8 cellular contexts compared by ENCODE assay signal in genomic region chr17:65627892-65628622, GRCh38.
DNase-seq lines count a peak whose midpoint lies in the region; ATAC-seq and TF ChIP-seq lines count a peak whose summit lies in the region.

No MANE protein-coding gene starts in this region.

- ATAC-seq in RWPE2 (ENCODE audit: low read depth) (peak; percentile 94), GM21786 (IDR thresholded peaks at IDR 0.05; ENCODE audit: unreplicated experiment) (no peak), GM18873 (IDR thresholded peaks at IDR 0.05; ENCODE audit: low FRiP score, unreplicated experiment) (no peak)

- 37 to 38% methylated on average over 13 to 16 of the region's 16 CpGs for WGBS in transverse colon (ENCODE audit: low coverage in 1 of 2), 2 donors

- in situ Hi-C loops in transverse colon (cut with MboI; ENCODE audit: low pct_ligation_motif_present in 1 of 4, low pct_unique_long_range_greater_than_20kb in 1 of 4, low sequenced_read_pairs in 3 of 4), result no loop called here

- intact Hi-C loops in transverse colon (cut with DNase I; ENCODE audit: low total_unique reads), result no loop called here

- DNase-seq in HuH-7.5 (ENCODE audit: low spot score) (peak; percentile 18), RWPE2 (ENCODE audit: low spot score) (no peak), glomerular visceral epithelial cell (ENCODE audit: extremely low spot score) (peak; percentile 76), transverse colon (peak; percentile 71)
- no peak for DNase-seq in activated CD8-positive, alpha-beta memory T cell treated with anti-CD3 and anti-CD28 coated beads, Interleukin-2, amount 50 U/mL, for 48 hours
- no peak for DNase-seq in effector CD4-positive, alpha-beta T cell

- no peak for TF ChIP-seq POLR2A in transverse colon (IDR thresholded peaks at IDR 0.05)

- H3K36me3 ChIP-seq in RWPE2 (ENCODE audit: low read depth), result no peaks in the 10 kb centered on the region
- no peaks in the 10 kb centered on the region for H3K36me3 ChIP-seq in transverse colon

- H3K27me3 ChIP-seq in RWPE2 (ENCODE audit: insufficient read depth, poor library complexity, severe bottlenecking), result no peaks in the 10 kb centered on the region
- no peaks in the 10 kb centered on the region for H3K27me3 ChIP-seq in transverse colon

- H3K27ac ChIP-seq in RWPE2 (ENCODE audit: poor library complexity, severe bottlenecking) (no peak overlapping the region), transverse colon (peak overlapping the region; percentile 9 to 65 (median 32))

- no peaks in the 10 kb centered on the region for H3K9me3 ChIP-seq in RWPE2 (ENCODE audit: severe bottlenecking)
- no peaks in the 10 kb centered on the region for H3K9me3 ChIP-seq in transverse colon

- TF ChIP-seq CTCF in RWPE2 (IDR thresholded peaks at IDR 0.05; ENCODE audit: poor library complexity, severe bottlenecking) (no peak), transverse colon (IDR thresholded peaks at IDR 0.05) (no peak)

- no peak for TF ChIP-seq EP300 in transverse colon (IDR thresholded peaks at IDR 0.05; ENCODE audit: low read depth)

- H3K4me3 ChIP-seq in RWPE2 (ENCODE audit: severe bottlenecking) (no peak overlapping the region), transverse colon (no peak overlapping the region)

- H3K4me1 ChIP-seq in RWPE2 (ENCODE audit: insufficient read depth, poor library complexity, severe bottlenecking), result no peaks in the 10 kb centered on the region
- H3K4me1 ChIP-seq in transverse colon, result peaks cover 9 to 31% (median 15%) of the 10 kb centered on the region in 4 donors

Comparison
In these comparisons a context has a peak if more than half of its experiments do, and no peak if none do; other contexts are left out.
1. DNase-seq: peak in HuH-7.5 (single experiment), glomerular visceral epithelial cell (single experiment) and transverse colon (single experiment); none in RWPE2 (single experiment), activated CD8-positive, alpha-beta memory T cell treated with anti-CD3 and anti-CD28 coated beads, Interleukin-2, amount 50 U/mL, for 48 hours (single experiment) and effector CD4-positive, alpha-beta T cell (single experiment).